Comparison of ENCODE assay signal across 14 cellular contexts in genomic region chr6:5333653-5334052, GRCh38.
DNase-seq lines count a peak whose midpoint lies in the region; FAIRE-seq and TF ChIP-seq lines count a peak whose summit lies in the region.
"Had no signal": no experiment of that assay in that cellular context is flagged by ENCODE, and none has a peak within 500 bp of the region (broad histone marks: within the 10 kb centered on the region; RNA-seq: fewer than 3 reads in every experiment).

No MANE protein-coding gene starts in this region.

- H3K27me3 ChIP-seq in colonic mucosa = no peaks in the 10 kb centered on the region

- no peaks in the 10 kb centered on the region for H3K36me3 Mint-ChIP-seq in osteocyte (ENCODE audit: unreplicated experiment)
- H3K36me3 Mint-ChIP-seq: memory B cell had no signal

- H3K27ac Mint-ChIP-seq in osteocyte (ENCODE audit: unreplicated experiment) = peak overlapping the region; percentile 3
- H3K27ac Mint-ChIP-seq: activated CD4-positive, alpha-beta memory T cell treated with anti-CD3 and anti-CD28 coated beads, Interleukin-2, amount 10 ng/mL, durations not matched to agents 7 days and 5 days; activated naive CD4-positive, alpha-beta T cell treated with anti-CD3 and anti-CD28 coated beads for 36 hours; T-helper 17 cell had no signal

- H3K9ac ChIP-seq in colonic mucosa (ENCODE audit: low read depth in 2 of 2, low read length in 2 of 2) = no peak overlapping the region

- no peaks in the 10 kb centered on the region for H3K27me3 Mint-ChIP-seq in osteocyte (ENCODE audit: unreplicated experiment)
- H3K27me3 Mint-ChIP-seq: activated CD4-positive, alpha-beta memory T cell treated with anti-CD3 and anti-CD28 coated beads, Interleukin-2, amount 10 ng/mL, durations not matched to agents 7 days and 5 days; memory B cell; T-helper 17 cell had no signal

- no peaks in the 10 kb centered on the region for H3K9me3 ChIP-seq in colonic mucosa
- H3K9me3 ChIP-seq: psoas muscle had no signal

- no peak for TF ChIP-seq POLR2A in GM12892 (IDR thresholded peaks at IDR 0.05; ENCODE audit: low read depth, low read length)

- no peak overlapping the region for H3K4me3 ChIP-seq in colonic mucosa
- H3K4me3 ChIP-seq: psoas muscle had no signal

- H3K4me1 ChIP-seq in colonic mucosa = no peaks in the 10 kb centered on the region

- no peaks in the 10 kb centered on the region for H3K36me3 ChIP-seq in colonic mucosa

- H3K4me3 Mint-ChIP-seq in osteocyte (ENCODE audit: unreplicated experiment) = no peak overlapping the region
- H3K4me3 Mint-ChIP-seq: activated CD4-positive, alpha-beta memory T cell treated with anti-CD3 and anti-CD28 coated beads, Interleukin-2, amount 10 ng/mL, durations not matched to agents 7 days and 5 days; activated naive CD4-positive, alpha-beta T cell treated with anti-CD3 and anti-CD28 coated beads for 36 hours; memory B cell; T-helper 17 cell had no signal

- no peak for FAIRE-seq in GM12892 (lab: Jason Lieb, UNC)

- no peak overlapping the region for H3K27ac ChIP-seq in colonic mucosa
- H3K27ac ChIP-seq: psoas muscle had no signal

- TF ChIP-seq CTCF in osteocyte (IDR thresholded peaks at IDR 0.05) (no peak), colonic mucosa (IDR thresholded peaks at IDR 0.05) (no peak)

- H3K4me1 Mint-ChIP-seq in osteocyte (ENCODE audit: unreplicated experiment) = peaks cover 17% of the 10 kb centered on the region

- intact Hi-C loops in colonic mucosa (cut with DNase I) = no loop called here

- DNase-seq in GM04503 (ENCODE audit: low read depth) (peak; percentile 32), NCI-H69 (lab: John Stamatoyannopoulos, UW) (peak; percentile 94), dermis blood vessel endothelial cell (peak; percentile 46), osteocyte (ENCODE audit: extremely low spot score, unreplicated experiment) (no peak), NCI-H1436 treated with DMSO at 0.1 percent for 48 hours (lab: John Stamatoyannopoulos, UW) (no peak), hippocampal formation (lab: John Stamatoyannopoulos, UW) (no peak), GM12892 (ENCODE audit: insufficient read length) (no peak), colonic mucosa (no peak)
- DNase-seq: activated CD4-positive, alpha-beta memory T cell treated with anti-CD3 and anti-CD28 coated beads, Interleukin-2, amount 10 ng/mL, durations not matched to agents 7 days and 5 days; activated naive CD4-positive, alpha-beta T cell treated with anti-CD3 and anti-CD28 coated beads for 36 hours; psoas muscle; substantia nigra; T-helper 17 cell had no signal

- no peaks in the 10 kb centered on the region for H3K9me3 Mint-ChIP-seq in osteocyte (ENCODE audit: unreplicated experiment)
- H3K9me3 Mint-ChIP-seq: activated CD4-positive, alpha-beta memory T cell treated with anti-CD3 and anti-CD28 coated beads, Interleukin-2, amount 10 ng/mL, durations not matched to agents 7 days and 5 days; activated naive CD4-positive, alpha-beta T cell treated with anti-CD3 and anti-CD28 coated beads for 36 hours; memory B cell had no signal

Comparison
In these comparisons a context has a peak if more than half of its experiments do, and no peak if none do; other contexts are left out.
1. DNase-seq: peak in GM04503 (single experiment), NCI-H69 (single experiment) and dermis blood vessel endothelial cell (single experiment); none in osteocyte (single experiment), NCI-H1436 treated with DMSO at 0.1 percent for 48 hours (single experiment), hippocampal formation (0 of 2), GM12892 (single experiment) and colonic mucosa (single experiment).